8 cellular contexts compared by ENCODE assay signal in the genomic region with DNA sequence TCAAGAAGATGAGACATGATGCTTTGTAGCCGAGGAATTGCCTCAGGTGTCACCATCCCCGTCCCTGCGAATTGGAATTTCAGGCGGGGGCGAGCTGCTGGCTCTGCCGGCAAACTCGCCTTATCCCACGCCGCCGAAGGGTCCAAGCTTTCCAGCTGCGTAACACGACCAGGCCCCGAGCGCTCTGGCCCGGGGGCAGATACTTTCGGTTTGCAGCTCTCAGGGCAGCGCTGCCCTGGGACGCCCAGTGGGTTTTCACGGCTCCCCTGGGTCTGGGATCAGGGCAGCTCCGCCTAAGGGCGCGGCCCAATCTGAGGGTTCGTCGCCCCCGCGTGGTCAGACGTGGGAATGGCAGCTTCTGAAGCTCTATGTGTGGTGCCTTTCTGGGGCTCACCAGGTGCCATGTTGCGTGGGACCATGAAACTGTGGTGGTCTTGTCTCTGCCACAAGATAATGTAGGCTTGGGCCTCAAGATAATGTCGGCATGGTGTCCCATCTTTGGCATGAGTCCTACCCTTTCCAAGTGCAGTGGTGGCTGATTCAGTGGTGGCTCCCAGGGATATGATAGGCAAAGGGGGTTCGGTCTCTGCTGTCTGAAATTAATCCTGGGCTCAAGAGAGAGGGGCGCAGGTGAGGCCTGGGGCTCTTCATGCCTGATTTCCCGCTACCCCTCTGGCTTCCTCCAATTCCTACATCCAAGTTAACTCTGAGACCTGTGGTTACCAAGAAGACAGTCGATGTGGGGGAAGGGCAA. TPM values are rescaled to one million over a fixed set of nuclear protein-coding genes. Genes with fewer than 3 reads are reported as not detected.
DNase-seq lines count a peak whose midpoint lies in the region; ATAC-seq, FAIRE-seq and TF ChIP-seq lines count a peak whose summit lies in the region.

No MANE protein-coding gene starts in this region.

- H3K4me1 ChIP-seq in right lobe of liver, result no peaks in the 10 kb centered on the region

- no peaks in the 10 kb centered on the region for H3K27me3 ChIP-seq in right lobe of liver

- TF ChIP-seq POLR2A in right lobe of liver (IDR thresholded peaks at IDR 0.05), result no peak

- H3K27ac ChIP-seq in right lobe of liver, result peak overlapping the region; percentile 22 to 66 (median 52)

- FAIRE-seq in GM18507 (lab: Jason Lieb, UNC), result peak; percentile 83

- H3K9me3 ChIP-seq in right lobe of liver, result no peaks in the 10 kb centered on the region

- ATAC-seq in HG03280 (IDR thresholded peaks at IDR 0.05; ENCODE audit: unreplicated experiment) (peak; percentile 74), right lobe of liver (peak; percentile 100)

- DNase-seq in A172 (ENCODE audit: low spot score) (peak; percentile 76), GM18507 (ENCODE audit: extremely low spot score, insufficient read length, low read depth) (peak; percentile 71), NCI-H446 treated with DMSO at 0.1 percent for 48 hours (lab: John Stamatoyannopoulos, UW) (peak; percentile 8), dermis microvascular lymphatic vessel endothelial cell (ENCODE audit: low read depth in 2 of 2) (peak; percentile 75 to 83), right lobe of liver (peak; percentile 90 to 91 (median 90))
- DNase-seq in activated CD4-positive, alpha-beta T cell treated with anti-CD3 and anti-CD28 coated beads, Interleukin-2, amount 50 U/mL, for 4 hours, result peak; percentile 84 to 87
- DNase-seq in stimulated activated CD4-positive, alpha-beta T cell treated with anti-CD3 and anti-CD28 coated beads, Interleukin-4, amount 100 ng/mL, for 1 hour, result peak; percentile 88

- 5% methylated on average over 24 of the region's 33 CpGs for WGBS in right lobe of liver (ENCODE audit: insufficient coverage, low coverage, low lambda C conversion rate, missing lambda C conversion rate)

- TF ChIP-seq CTCF in right lobe of liver (IDR thresholded peaks at IDR 0.05), result peak; percentile 91 to 97 (median 96)

- intact Hi-C loops in right lobe of liver (cut with DNase I), result loop anchor here in 1 of 2 donors (5.0 kb wide), 1 partner anchor 120 kb away; no protein-coding TSS in a partner anchor

- no peaks in the 10 kb centered on the region for H3K36me3 ChIP-seq in right lobe of liver

- peak overlapping the region; percentile 50 to 62 (median 57) for H3K4me3 ChIP-seq in right lobe of liver

RNA-seq across cellular contexts. Expression of gene PIGT, which starts 21.0 kb away (rescaled TPM):
- total RNA-seq in A172 (2014; rRNA removed; shearing (Covaris generic)), result 78.8 and 86.0 TPM in 2 replicates
- total RNA-seq in dermis microvascular lymphatic vessel endothelial cell (16.4 and 31.0 TPM in 2 replicates), right lobe of liver (10 to 100 TPM; 35.7 to 58.4 (median 40.5) TPM)

RNA-seq across cellular contexts. Expression of gene DBNDD2, which starts 28.8 kb away (rescaled TPM):
- total RNA-seq in A172 (2014; rRNA removed; shearing (Covaris generic)), result 1.7 and 7.0 TPM in 2 replicates
- total RNA-seq in dermis microvascular lymphatic vessel endothelial cell (6.4 and 9.4 TPM in 2 replicates), right lobe of liver (1 to 10 TPM; 2.3 to 5.3 (median 3.3) TPM)

RNA-seq across cellular contexts. Expression of gene WFDC2, which starts 32.6 kb away (rescaled TPM):
- total RNA-seq in A172 (2014; rRNA removed; shearing (Covaris generic)), result not detected in 2 replicates
- not detected in 2 replicates for total RNA-seq in dermis microvascular lymphatic vessel endothelial cell
- total RNA-seq in right lobe of liver, result 1 to 10 TPM in 4 of 6 experiments, under 1 TPM in 1, not detected in 1; 0.77 to 2.8 (median 1.8) TPM

RNA-seq across cellular contexts. Expression of gene TP53TG5, which starts 58.8 kb away (rescaled TPM):
- total RNA-seq in A172 (2014; rRNA removed; shearing (Covaris generic)), result not detected in 2 replicates
- not detected in 2 replicates for total RNA-seq in dermis microvascular lymphatic vessel endothelial cell
- total RNA-seq in right lobe of liver, result not detected

Comparison
In these comparisons a context has a peak if more than half of its experiments do, and no peak if none do; other contexts are left out.
1. Peak in every context shown above with its lines: DNase-seq, ATAC-seq, H3K4me3 ChIP-seq and H3K27ac ChIP-seq.
2. DNase-seq: peak in every context shown above with its lines; median percentile 90 in right lobe of liver; 88 in stimulated activated CD4-positive, alpha-beta T cell treated with anti-CD3 and anti-CD28 coated beads, Interleukin-4, amount 100 ng/mL, for 1 hour; 86 in activated CD4-positive, alpha-beta T cell treated with anti-CD3 and anti-CD28 coated beads, Interleukin-2, amount 50 U/mL, for 4 hours; 79 in dermis microvascular lymphatic vessel endothelial cell; 76 in A172; 71 in GM18507; 8 in NCI-H446 treated with DMSO at 0.1 percent for 48 hours.